Comparison of ENCODE assay signal across 2 cellular contexts in genomic region chr12:29816869-29817730, GRCh38.
TF ChIP-seq lines count a peak whose summit lies in the region.

No MANE protein-coding gene starts in this region.

TF ChIP-seq in GM23338, 12 proteins besides CTCF, POLR2A, EP300 and RAD21:
- TF ChIP-seq EZH2phosphoT487 (IDR thresholded peaks at IDR 0.05; ENCODE audit: unreplicated experiment) (no peak), ETS1 (IDR thresholded peaks at IDR 0.05) (no peak), POLR2AphosphoS5 (IDR thresholded peaks at IDR 0.05; ENCODE audit: low read depth) (no peak), CREB1 (CRISPR knock-in tag; IDR thresholded peaks at IDR 0.05; ENCODE audit: low read depth) (no peak), REST (IDR thresholded peaks at IDR 0.05; ENCODE audit: unreplicated experiment) (no peak), EZH2 (IDR thresholded peaks at IDR 0.05; ENCODE audit: low read depth, unreplicated experiment) (no peak), ZNF331 (CRISPR knock-in tag; IDR thresholded peaks at IDR 0.05; ENCODE audit: low read depth) (no peak)

TF ChIP-seq in H1, 55 proteins besides CTCF, POLR2A, EP300 and RAD21:
- no peak for TF ChIP-seq ASH2L (IDR thresholded peaks at IDR 0.05; ENCODE audit: low read length)
- no peak for TF ChIP-seq JUND (IDR thresholded peaks at IDR 0.05; ENCODE audit: low read length)
- TF ChIP-seq SP4 (IDR thresholded peaks at IDR 0.05; ENCODE audit: low read length), result no peak
